Comparison of ENCODE assay signal across 24 cellular contexts in genomic region chr13:107376393-107377085, GRCh38.
DNase-seq lines count a peak whose midpoint lies in the region; ATAC-seq lines count a peak whose summit lies in the region.
"Had no signal": no experiment of that assay in that cellular context is flagged by ENCODE, and none has a peak within 500 bp of the region (broad histone marks: within the 10 kb centered on the region; RNA-seq: fewer than 3 reads in every experiment).

No MANE protein-coding gene starts in this region.

- no peak for ATAC-seq in GM18861 (IDR thresholded peaks at IDR 0.05; ENCODE audit: unreplicated experiment)
- ATAC-seq in HG02610 (IDR thresholded peaks at IDR 0.05; ENCODE audit: unreplicated experiment) = no peak
- ATAC-seq: effector memory CD8-positive, alpha-beta T cell; stimulated activated naive CD8-positive, alpha-beta T cell treated with anti-CD3 and anti-CD28 coated beads, Interleukin-15, amount 100 ng/mL, for 72 hours had no signal

- DNase-seq in NCI-H1436 (lab: John Stamatoyannopoulos, UW) = peak; percentile 42
- no peak for DNase-seq in NCI-H1436 treated with DMSO at 0.1 percent for 48 hours (lab: John Stamatoyannopoulos, UW)
- peak; percentile 16 for DNase-seq in NCI-H446 treated with DMSO at 0.1 percent for 48 hours (lab: John Stamatoyannopoulos, UW)
- peak; percentile 10 for DNase-seq in dermis blood vessel endothelial cell
- peak; percentile 66 for DNase-seq in superior temporal gyrus (ENCODE audit: extremely low spot score)
- no peak for DNase-seq in Karpas-422
- DNase-seq: 8988T; activated CD4-positive, alpha-beta T cell treated with anti-CD3 and anti-CD28 coated beads, Interleukin-2, amount 10 ng/mL, durations not matched to agents 7 days and 5 days; activated CD8-positive, alpha-beta memory T cell treated with anti-CD3 and anti-CD28 coated beads, Interleukin-2, amount 50 U/mL, for 4 hours; activated effector memory CD4-positive, alpha-beta T cell treated with Interleukin-2 at 50 U/mL for 16 hours; adrenal gland; cerebellar nuclear complex; effector memory CD8-positive, alpha-beta T cell; GF-D8; KBM-7; midbrain; MV-4-11; small intestine; stimulated activated CD4-positive, alpha-beta T cell treated with anti-CD3 and anti-CD28 coated beads, Interleukin-2, amount 100 ng/mL, for 48 hours; stimulated activated naive CD8-positive, alpha-beta T cell treated with anti-CD3 and anti-CD28 coated beads, Interleukin-15, amount 100 ng/mL, for 72 hours; upper lobe of left lung had no signal

- H3K36me3 ChIP-seq in Karpas-422 (ENCODE audit: insufficient read depth, low read length) = no peaks in the 10 kb centered on the region
- H3K36me3 ChIP-seq: adrenal gland, prostate gland, upper lobe of left lung had no signal

- H3K79me2 ChIP-seq in Karpas-422 (ENCODE audit: low read length) = no peaks in the 10 kb centered on the region

- no peaks in the 10 kb centered on the region for H4K20me1 ChIP-seq in Karpas-422 (ENCODE audit: insufficient read depth, low read depth, low read length)

- no peak overlapping the region for H3K9ac ChIP-seq in Karpas-422 (ENCODE audit: low read length)

- H3K27ac ChIP-seq in Karpas-422 (ENCODE audit: low read length) = no peak overlapping the region
- H3K27ac ChIP-seq: adrenal gland, prostate gland, upper lobe of left lung had no signal

- no peak overlapping the region for H3K4me3 ChIP-seq in Karpas-422 (ENCODE audit: low read length)
- H3K4me3 ChIP-seq: adrenal gland, prostate gland, upper lobe of left lung had no signal

- no peak overlapping the region for H2AFZ ChIP-seq in Karpas-422 (ENCODE audit: low read length)

- no peaks in the 10 kb centered on the region for H3K27me3 ChIP-seq in Karpas-422 (ENCODE audit: low read length)
- H3K27me3 ChIP-seq: adrenal gland, upper lobe of left lung had no signal

- no peaks in the 10 kb centered on the region for H3K9me2 ChIP-seq in Karpas-422 (replicated peaks; ENCODE audit: insufficient read depth, low read length)

- H3K4me2 ChIP-seq in Karpas-422 (ENCODE audit: low read depth, low read length, poor library complexity, severe bottlenecking) = no peak overlapping the region

- no peaks in the 10 kb centered on the region for H3K4me1 ChIP-seq in Karpas-422 (ENCODE audit: low read length)
- H3K4me1 ChIP-seq: adrenal gland, prostate gland had no signal

- H3K9me3 ChIP-seq in Karpas-422 (ENCODE audit: low read length) = peaks cover 3% of the 10 kb centered on the region; the same call in 1 of the 2 replicates
- H3K9me3 ChIP-seq: adrenal gland, prostate gland, upper lobe of left lung had no signal

Comparison
In these comparisons a context has a peak if more than half of its experiments do, and no peak if none do; other contexts are left out.
1. DNase-seq: peak in NCI-H1436 (single experiment), NCI-H446 treated with DMSO at 0.1 percent for 48 hours (single experiment), dermis blood vessel endothelial cell (single experiment) and superior temporal gyrus (single experiment); none in NCI-H1436 treated with DMSO at 0.1 percent for 48 hours (single experiment) and Karpas-422 (single experiment).